In genomic region chr9:16610538-16610937, GRCh38 we compare ENCODE assay signal across 1 cellular context.
TF ChIP-seq lines count a peak whose summit lies in the region.

No MANE protein-coding gene starts in this region.

TF ChIP-seq in HepG2, 621 proteins besides CTCF, POLR2A, EP300 and RAD21:
- no peak for TF ChIP-seq ZNF670 (CRISPR knock-in tag; IDR thresholded peaks at IDR 0.05; ENCODE audit: borderline replicate concordance)
- TF ChIP-seq CEBPZ (IDR thresholded peaks at IDR 0.05; ENCODE audit: low read length), result no peak
- no peak for TF ChIP-seq KAT7 (CRISPR knock-in tag; IDR thresholded peaks at IDR 0.05; ENCODE audit: borderline replicate concordance)
- TF ChIP-seq CREB1 (IDR thresholded peaks at IDR 0.05), result peak; percentile 46
- no peak for TF ChIP-seq CREB1 (CRISPR knock-in tag; IDR thresholded peaks at IDR 0.05)
- no peak for TF ChIP-seq RBM39 (IDR thresholded peaks at IDR 0.05; ENCODE audit: low read depth, low read length, poor library complexity, severe bottlenecking)
- no peak for TF ChIP-seq SMAD3 (CRISPR knock-in tag; IDR thresholded peaks at IDR 0.05)
- no peak for TF ChIP-seq IKZF5 (CRISPR knock-in tag; IDR thresholded peaks at IDR 0.05)
